In genomic region chr16:85422374-85423185, GRCh38 we compare ENCODE assay signal across 1 cellular context.
TF ChIP-seq lines count a peak whose summit lies in the region.

No MANE protein-coding gene starts in this region.

TF ChIP-seq in SK-N-SH treated with all-trans-retinoic acid at 6 μM for 48 hours, 23 proteins besides CTCF, POLR2A, EP300 and RAD21 (continued from another document):
- no peak for TF ChIP-seq POU6F1 (CRISPR knock-in tag; IDR thresholded peaks at IDR 0.05; ENCODE audit: borderline replicate concordance, low read depth)
- TF ChIP-seq SNAI2 (CRISPR knock-in tag; IDR thresholded peaks at IDR 0.05) = no peak
- TF ChIP-seq ZNF8 (CRISPR knock-in tag; IDR thresholded peaks at IDR 0.05) = no peak
- TF ChIP-seq CSRNP3 (CRISPR knock-in tag; IDR thresholded peaks at IDR 0.05) = no peak
- no peak for TF ChIP-seq RARB (CRISPR knock-in tag; IDR thresholded peaks at IDR 0.05)
- no peak for TF ChIP-seq ARNTL (CRISPR knock-in tag; IDR thresholded peaks at IDR 0.05; ENCODE audit: borderline replicate concordance, low read depth)
- TF ChIP-seq ISL1 (CRISPR knock-in tag; IDR thresholded peaks at IDR 0.05) = no peak
- no peak for TF ChIP-seq ZNF565 (CRISPR knock-in tag; conservative IDR thresholded peaks at IDR 0.05; ENCODE audit: low read depth)
- no peak for TF ChIP-seq TCF4 (CRISPR knock-in tag; IDR thresholded peaks at IDR 0.05; ENCODE audit: borderline replicate concordance)
- no peak for TF ChIP-seq CSDC2 (CRISPR knock-in tag; IDR thresholded peaks at IDR 0.05)
- TF ChIP-seq TOX (CRISPR knock-in tag; IDR thresholded peaks at IDR 0.05; ENCODE audit: borderline replicate concordance) = no peak
- TF ChIP-seq CREB5 (CRISPR knock-in tag; IDR thresholded peaks at IDR 0.05; ENCODE audit: low read depth) = no peak
- no peak for TF ChIP-seq ZNF70 (CRISPR knock-in tag; IDR thresholded peaks at IDR 0.05)
- TF ChIP-seq OSR1 (CRISPR knock-in tag; IDR thresholded peaks at IDR 0.05) = no peak
- TF ChIP-seq ZFP30 (CRISPR knock-in tag; IDR thresholded peaks at IDR 0.05) = no peak
